In genomic region chr12:96226401-96226800, GRCh38 we compare ENCODE assay signal across 20 cellular contexts. TPM values are rescaled to one million over a fixed set of nuclear protein-coding genes. Genes with fewer than 3 reads are reported as not detected.
DNase-seq lines count a peak whose midpoint lies in the region; ATAC-seq, FAIRE-seq and TF ChIP-seq lines count a peak whose summit lies in the region.
"Had no signal": no experiment of that assay in that cellular context is flagged by ENCODE, and none has a peak within 500 bp of the region (broad histone marks: within the 10 kb centered on the region; RNA-seq: fewer than 3 reads in every experiment).

No MANE protein-coding gene starts in this region.

- TF ChIP-seq POLR2A in HepG2 (IDR thresholded peaks at IDR 0.05; ENCODE audit: insufficient read depth in 1 of 2, low read depth in 2 of 2, low read length in 2 of 2) (no peak), right lobe of liver (IDR thresholded peaks at IDR 0.05) (no peak), esophagus muscularis mucosa (IDR thresholded peaks at IDR 0.05; ENCODE audit: low read depth) (no peak)

- POLR2A ChIA-PET in HepG2 (lab: Yijun Ruan, JAX) (interaction anchor here (1.0 kb wide), 1 partner anchor 174 kb away, joined by 4 read pairs; the partner anchor contains the start of gene CDK17), RWPE1 (lab: Yijun Ruan, JAX; ENCODE audit: low non-redundant PET) (no interaction called here)

- H3K27ac ChIP-seq in HepG2 (ENCODE audit: extremely low read length, insufficient read depth, low read length) (no peak overlapping the region), right lobe of liver (peak overlapping the region in 1 of 3 donors; percentile 29), RWPE1 (peak overlapping the region; percentile 90), esophagus muscularis mucosa (replicated peaks in 1 of 4) (peak overlapping the region; percentile 61 to 92 (median 72)), upper lobe of right lung (no peak overlapping the region)
- H3K27ac ChIP-seq: foreskin keratinocyte, pancreas, thyroid gland had no signal

- ATAC-seq in HepG2: no peak
- ATAC-seq in right lobe of liver: no peak
- ATAC-seq in upper lobe of right lung: peak; percentile 21
- ATAC-seq: foreskin keratinocyte; naive thymus-derived CD4-positive, alpha-beta T cell; stimulated activated naive CD8-positive, alpha-beta T cell treated with anti-CD3 and anti-CD28 coated beads, Interleukin-15, amount 100 ng/mL, for 72 hours had no signal

- no peak overlapping the region for H3K4me2 ChIP-seq in HepG2 (ENCODE audit: low read depth, low read length)

- FAIRE-seq in HepG2 (lab: Jason Lieb, UNC): no peak
- FAIRE-seq: GM19239, pancreas had no signal

- in situ Hi-C loops in HepG2 (cut with HindIII; ENCODE audit: extremely low pct_ligation_motif_present, low pct_unique_long_range_greater_than_20kb): no loop called here

- CTCF ChIA-PET in HepG2 (lab: Yijun Ruan, JAX; ENCODE audit: low intra/inter-chr PET ratio, low total read pairs) (no interaction called here), RWPE1 (lab: Yijun Ruan, JAX) (no interaction called here)

- no peak for DNase-seq in HepG2 (ENCODE audit: low spot score)
- DNase-seq in right lobe of liver: no peak
- no peak for DNase-seq in RWPE1 (ENCODE audit: low spot score)
- no peak for DNase-seq in esophagus muscularis mucosa (ENCODE audit: extremely low spot score)
- DNase-seq in upper lobe of right lung: no peak
- DNase-seq in kidney tubule cell (ENCODE audit: low spot score): no peak
- DNase-seq in NCI-H146 (lab: John Stamatoyannopoulos, UW): no peak
- DNase-seq: activated CD8-positive, alpha-beta memory T cell treated with anti-CD3 and anti-CD28 coated beads for 24 hours; erythroblast; foreskin keratinocyte; naive thymus-derived CD4-positive, alpha-beta T cell; NCI-H1105 treated with DMSO at 0.1 percent for 48 hours; NCI-H2081 treated with DMSO at 0.1 percent for 48 hours; pancreas; right cardiac atrium; stimulated activated CD4-positive, alpha-beta T cell treated with anti-CD3 and anti-CD28 coated beads, Interleukin-12 subunit alpha, Interleukin-12 subunit beta, amount 100 ng/mL, for 4 hours; stimulated activated CD4-positive, alpha-beta T cell treated with anti-CD3 and anti-CD28 coated beads, Interleukin-4, amount 100 ng/mL, for 24 hours; stimulated activated naive CD8-positive, alpha-beta T cell treated with anti-CD3 and anti-CD28 coated beads, Interleukin-15, amount 100 ng/mL, for 72 hours; thyroid gland had no signal

- H4K20me1 ChIP-seq in HepG2 (ENCODE audit: insufficient read depth, low read length): no peaks in the 10 kb centered on the region

- H3K4me1 ChIP-seq in HepG2 (ENCODE audit: insufficient read depth, low read length) (peaks cover 35% of the 10 kb centered on the region), right lobe of liver (peaks cover 0 to 17% (median 6%) of the 10 kb centered on the region in 4 donors), esophagus muscularis mucosa (peaks cover 35 to 75% (median 63%) of the 10 kb centered on the region in 4 donors), upper lobe of right lung (peaks cover 14% of the 10 kb centered on the region)

- no peaks in the 10 kb centered on the region for H3K36me3 ChIP-seq in HepG2 (replicated peaks in 1 of 2; ENCODE audit: control insufficient read depth in 1 of 2, insufficient read depth in 2 of 2, low read length in 2 of 2)
- peaks cover 0 to 2% (median 0%) of the 10 kb centered on the region in 4 donors for H3K36me3 ChIP-seq in right lobe of liver
- H3K36me3 ChIP-seq in esophagus muscularis mucosa: peaks cover 0 to 22% (median 8%) of the 10 kb centered on the region in 4 donors
- H3K36me3 ChIP-seq in upper lobe of right lung: peaks cover 21% of the 10 kb centered on the region
- H3K36me3 ChIP-seq: pancreas had no signal

- H3K9me3 ChIP-seq in HepG2 (ENCODE audit: low read length) (no peaks in the 10 kb centered on the region), right lobe of liver (no peaks in the 10 kb centered on the region), esophagus muscularis mucosa (no peaks in the 10 kb centered on the region), upper lobe of right lung (no peaks in the 10 kb centered on the region)
- H3K9me3 ChIP-seq: pancreas, thyroid gland had no signal

- WGBS in HepG2 (ENCODE audit: low lambda C conversion rate): 86% methylated on average over 4 of the region's 4 CpGs
- WGBS in right lobe of liver (ENCODE audit: insufficient coverage, low coverage, low lambda C conversion rate, missing lambda C conversion rate): 75% methylated on average over 4 of the region's 4 CpGs
- WGBS in esophagus muscularis mucosa: 97% methylated on average over 4 of the region's 4 CpGs

- BruUV-seq in HepG2 (replicated peaks; lab: Mats Ljungman, UMichigan): no TSS peak

- TF ChIP-seq CTCF in HepG2 (CRISPR knock-in tag; IDR thresholded peaks at IDR 0.05) (no peak), right lobe of liver (IDR thresholded peaks at IDR 0.05) (no peak), RWPE1 (conservative IDR thresholded peaks at IDR 0.05; ENCODE audit: low read depth) (no peak), esophagus muscularis mucosa (IDR thresholded peaks at IDR 0.05) (no peak), upper lobe of right lung (IDR thresholded peaks at IDR 0.05) (no peak)

- TF ChIP-seq RAD21 in HepG2 (CRISPR knock-in tag; IDR thresholded peaks at IDR 0.05): no peak

- no peak overlapping the region for H2AFZ ChIP-seq in HepG2 (ENCODE audit: low read length)

- H3K27me3 ChIP-seq in HepG2 (ENCODE audit: control insufficient read depth in 1 of 2, insufficient read depth in 2 of 2, low read length in 2 of 2) (no peaks in the 10 kb centered on the region), right lobe of liver (no peaks in the 10 kb centered on the region), esophagus muscularis mucosa (no peaks in the 10 kb centered on the region), upper lobe of right lung (no peaks in the 10 kb centered on the region)
- H3K27me3 ChIP-seq: foreskin keratinocyte, pancreas, thyroid gland had no signal

- no peaks in the 10 kb centered on the region for H3K79me2 ChIP-seq in HepG2 (ENCODE audit: insufficient read depth, low read length)

- no peak overlapping the region for H3K4me3 ChIP-seq in HepG2 (replicated peaks in 1 of 3; ENCODE audit: insufficient read depth in 1 of 3, low read depth in 2 of 3, low read length in 3 of 3)
- H3K4me3 ChIP-seq in right lobe of liver: no peak overlapping the region
- H3K4me3 ChIP-seq in esophagus muscularis mucosa: no peak overlapping the region
- H3K4me3 ChIP-seq in upper lobe of right lung: no peak overlapping the region
- H3K4me3 ChIP-seq: pancreas, thyroid gland had no signal

- H3K9ac ChIP-seq in HepG2 (ENCODE audit: insufficient read depth, low read depth, low read length): no peak overlapping the region

- TF ChIP-seq EP300 in HepG2 (IDR thresholded peaks at IDR 0.05; ENCODE audit: low read depth in 2 of 2, low read length in 2 of 2): no peak
- TF ChIP-seq EP300 in HepG2 (CRISPR knock-in tag; IDR thresholded peaks at IDR 0.05; ENCODE audit: borderline replicate concordance): no peak
- TF ChIP-seq EP300 in esophagus muscularis mucosa (IDR thresholded peaks at IDR 0.05): no peak

- intact Hi-C loops in HepG2 (cut with micrococcal nuclease; ENCODE audit: unreplicated experiment): loop anchor here (2.0 kb wide), 1 partner anchor 174 kb away; the partner anchor contains the start of gene CDK17
- intact Hi-C loops in right lobe of liver (cut with DNase I): no loop called here
- intact Hi-C loops in esophagus muscularis mucosa (cut with DNase I): no loop called here
- intact Hi-C loops in upper lobe of right lung (cut with DNase I): no loop called here

TF ChIP-seq in HepG2, 621 proteins besides CTCF, POLR2A, EP300 and RAD21 (continues in another document):
- TF ChIP-seq NCOR1 (IDR thresholded peaks at IDR 0.05; ENCODE audit: borderline replicate concordance, low read length) (0 out of 2 replicates have a peak, but pooled peaks have one; percentile 25), CBFB (CRISPR knock-in tag; IDR thresholded peaks at IDR 0.05) (no peak)

RNA-seq across cellular contexts. Expression of gene ELK3, which starts 32.2 kb away (rescaled TPM):
- total RNA-seq in HepG2 (2016; rRNA removed; fragmentation: Illumina TruSeq; extraction: Trizol) (3.0 and 3.2 TPM in 2 replicates), right lobe of liver (10 to 100 TPM in 1 of 6 experiments, 1 to 10 TPM in 5; 5.3 to 11.2 (median 5.8) TPM), esophagus muscularis mucosa (10 to 100 TPM; 13.7 to 26.9 (median 25.7) TPM), upper lobe of right lung (41.2 TPM)
- total RNA-seq in HepG2 (2016; cell fraction: cytosol; rRNA removed; fragmentation: Illumina TruSeq; extraction: Trizol; ENCODE audit: low read depth): 1.2 and 1.3 TPM in 2 replicates
- total RNA-seq in HepG2 (2016; cell fraction: insoluble cytoplasmic fraction; rRNA removed; fragmentation: Illumina TruSeq; extraction: Trizol): 2.3 and 2.7 TPM in 2 replicates
- 4.8 and 5.0 TPM in 2 replicates for total RNA-seq in HepG2 (2016; cell fraction: membrane; rRNA removed; fragmentation: Illumina TruSeq; extraction: Trizol)
- total RNA-seq in HepG2 (2016; cell fraction: nucleus; rRNA removed; fragmentation: Illumina TruSeq; extraction: Trizol): 2.7 and 3.9 TPM in 2 replicates
- 2.4 and 2.9 TPM in 2 replicates for polyA plus RNA-seq in HepG2 (2011; rRNA removed)
- polyA plus RNA-seq in HepG2 (2011; cell fraction: cytosol; rRNA removed): 1.5 and 2.1 TPM in 2 replicates
- polyA plus RNA-seq in HepG2 (2011; cell fraction: nucleus; rRNA removed): 1.2 and 2.1 TPM in 2 replicates
- polyA plus RNA-seq in HepG2 (2012): 1.8 and 2.5 TPM in 2 replicates
- 1.5 and 2.0 TPM in 2 replicates for polyA plus RNA-seq in HepG2 (2016; cell fraction: cytosol; fragmentation: Illumina TruSeq; extraction: Trizol; ENCODE audit: low read depth)
- 4.0 and 4.7 TPM in 2 replicates for polyA plus RNA-seq in HepG2 (2016; cell fraction: insoluble cytoplasmic fraction; fragmentation: Illumina TruSeq; extraction: Trizol; ENCODE audit: low read depth)
- polyA plus RNA-seq in HepG2 (2016; cell fraction: membrane; fragmentation: Illumina TruSeq; extraction: Trizol; ENCODE audit: low read depth): 3.8 and 4.8 TPM in 2 replicates
- 3.9 and 4.5 TPM in 2 replicates for polyA plus RNA-seq in HepG2 (2016; cell fraction: nucleus; fragmentation: Illumina TruSeq; extraction: Trizol; ENCODE audit: insufficient read depth, low read depth)
- polyA minus RNA-seq in HepG2 (2011; rRNA and poly(A)+ RNA removed; ENCODE audit: low replicate concordance): 5.5 and 9.6 TPM in 2 replicates
- polyA minus RNA-seq in HepG2 (2011; cell fraction: cytosol; rRNA and poly(A)+ RNA removed): 3.2 and 3.3 TPM in 2 replicates
- polyA minus RNA-seq in HepG2 (2011; cell fraction: nucleus; rRNA and poly(A)+ RNA removed): 2.6 and 2.7 TPM in 2 replicates

Comparison
In these comparisons a context has a peak if more than half of its experiments do, and no peak if none do; other contexts are left out.
1. H3K27ac ChIP-seq: peak in RWPE1 (single experiment) and esophagus muscularis mucosa (4 of 4); none in HepG2 (single experiment) and upper lobe of right lung (single experiment).